ENCODE assay signal across 20 cellular contexts in the genomic region with DNA sequence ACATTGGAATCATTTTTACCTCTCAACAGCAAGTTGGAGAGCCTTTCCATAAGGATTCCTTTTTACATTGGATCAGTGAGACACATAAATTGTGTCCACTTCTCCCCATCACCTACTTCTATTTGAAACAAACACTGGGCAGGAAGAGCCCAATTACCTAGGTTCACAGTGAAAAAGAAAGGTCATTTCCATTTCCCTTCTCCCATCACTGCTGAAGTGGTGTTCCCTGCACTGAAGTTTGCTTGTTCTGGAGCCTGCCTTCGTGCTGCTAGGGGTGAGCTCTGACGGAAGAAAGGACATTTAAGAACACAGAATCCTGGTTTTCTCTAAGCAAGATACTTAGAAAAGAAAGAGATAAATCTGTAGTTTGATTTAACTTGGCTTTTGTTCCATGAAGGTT.
A peak's percentile ranks its signal among the peaks of the same experiment; 100 is the strongest.
DNase-seq lines count a peak whose midpoint lies in the region; ATAC-seq and TF ChIP-seq lines count a peak whose summit lies in the region.
"Had no signal": no experiment of that assay in that cellular context is flagged by ENCODE, and none has a peak within 500 bp of the region (broad histone marks: within the 10 kb centered on the region; RNA-seq: fewer than 3 reads in every experiment).

No MANE protein-coding gene starts in this region.

- H3K9ac ChIP-seq in neural cell (ENCODE audit: low read length), result peak overlapping the region; percentile 78

- TF ChIP-seq EP300 in neural cell (conservative IDR thresholded peaks at IDR 0.05; ENCODE audit: poor library complexity, severe bottlenecking), result no peak
- no peak for TF ChIP-seq EP300 in tibial nerve (IDR thresholded peaks at IDR 0.05)

- ATAC-seq in HG02763 (IDR thresholded peaks at IDR 0.05; ENCODE audit: unreplicated experiment) (no peak), GM21390 (IDR thresholded peaks at IDR 0.05; ENCODE audit: unreplicated experiment) (no peak)
- ATAC-seq: Panc1 had no signal

- no TSS peak for BruUV-seq in Caco-2 (replicated peaks; lab: Mats Ljungman, UMichigan)

- TF ChIP-seq CTCF in neural cell (IDR thresholded peaks at IDR 0.05; ENCODE audit: poor library complexity, severe bottlenecking) (no peak), Caco-2 (IDR thresholded peaks at IDR 0.05; ENCODE audit: insufficient read depth in 1 of 2, low read depth in 1 of 2, low read length in 1 of 2, severe bottlenecking in 1 of 2, unreplicated experiment in 1 of 2) (no peak), tibial nerve (IDR thresholded peaks at IDR 0.05) (no peak)

- DNase-seq in NCI-H146 (lab: John Stamatoyannopoulos, UW), result peak; percentile 90
- peak; percentile 69 for DNase-seq in NCI-H748 treated with DMSO at 0.1 percent for 48 hours (lab: John Stamatoyannopoulos, UW)
- peak in 1 of 61 donors; percentile 0 for DNase-seq in caudate nucleus (lab: John Stamatoyannopoulos, UW)
- no peak for DNase-seq in Caco-2
- DNase-seq in tibial nerve (ENCODE audit: low spot score in 2 of 2), result no peak
- DNase-seq: CD8-positive, alpha-beta memory T cell; DMS79; KBM-7; MM.1S; NCI-H1048; NCI-H1417 treated with DMSO at 0.1 percent for 48 hours; NCI-H1930; NCI-H345; NCI-H524 treated with DMSO at 0.1 percent for 48 hours had no signal

- H3K27ac Mint-ChIP-seq in Caco-2 (ENCODE audit: unreplicated experiment), result no peak overlapping the region
- H3K27ac Mint-ChIP-seq: CD8-positive, alpha-beta memory T cell had no signal

- H3K4me1 ChIP-seq in Caco-2 (no peaks in the 10 kb centered on the region), tibial nerve (no peaks in the 10 kb centered on the region)
- H3K4me1 ChIP-seq: HAP-1 had no signal

- H3F3A ChIP-seq in neural cell (ENCODE audit: insufficient read depth, low read length, poor library complexity, severe bottlenecking), result peaks cover 15% of the 10 kb centered on the region

- H3K79me2 ChIP-seq in neural cell (replicated peaks; ENCODE audit: insufficient read depth, low read length), result no peaks in the 10 kb centered on the region

- H3K27me3 Mint-ChIP-seq in Caco-2 (ENCODE audit: insufficient read depth, unreplicated experiment), result peaks cover 3% of the 10 kb centered on the region
- H3K27me3 Mint-ChIP-seq: CD8-positive, alpha-beta memory T cell had no signal

- H4K20me1 ChIP-seq in neural cell (ENCODE audit: insufficient read depth), result no peaks in the 10 kb centered on the region

- H2AFZ ChIP-seq in neural cell (ENCODE audit: low read depth, low read length), result peak overlapping the region; percentile 18

- TF ChIP-seq POLR2A in tibial nerve (IDR thresholded peaks at IDR 0.05), result no peak

- no peak overlapping the region for H3K4me3 Mint-ChIP-seq in Caco-2 (ENCODE audit: unreplicated experiment)
- H3K4me3 Mint-ChIP-seq: CD8-positive, alpha-beta memory T cell had no signal

- H3K36me3 ChIP-seq in neural cell (ENCODE audit: insufficient read depth, low read length) (no peaks in the 10 kb centered on the region), Caco-2 (ENCODE audit: control insufficient read depth, insufficient read depth, low read length) (no peaks in the 10 kb centered on the region), tibial nerve (no peaks in the 10 kb centered on the region)
- H3K36me3 ChIP-seq: HAP-1 had no signal

- CTCF ChIA-PET in Caco-2 (lab: Charles Lee), result no interaction called here

- H3K9me3 ChIP-seq in neural cell (ENCODE audit: low read length) (no peaks in the 10 kb centered on the region), Caco-2 (no peaks in the 10 kb centered on the region), tibial nerve (no peaks in the 10 kb centered on the region)
- H3K9me3 ChIP-seq: HAP-1 had no signal

- no peaks in the 10 kb centered on the region for H3K4me1 Mint-ChIP-seq in Caco-2 (ENCODE audit: low read depth, unreplicated experiment)
- H3K4me1 Mint-ChIP-seq: CD8-positive, alpha-beta memory T cell had no signal

- H3K4me3 ChIP-seq in neural cell (ENCODE audit: low read length) (peak overlapping the region; percentile 57), Caco-2 (ENCODE audit: low read depth, low read length) (no peak overlapping the region), tibial nerve (no peak overlapping the region)
- H3K4me3 ChIP-seq: HAP-1 had no signal

- peak overlapping the region; percentile 72 for H3K27ac ChIP-seq in caudate nucleus (ENCODE audit: low read depth, low read length)
- H3K27ac ChIP-seq in neural cell (ENCODE audit: low read length), result peak overlapping the region; percentile 100
- no peak overlapping the region for H3K27ac ChIP-seq in tibial nerve
- H3K27ac ChIP-seq: C4-2B had no signal

- intact Hi-C loops in Caco-2 (cut with micrococcal nuclease; ENCODE audit: unreplicated experiment), result no loop called here

- peak overlapping the region; percentile 99 for H3K4me2 ChIP-seq in neural cell (ENCODE audit: low read length)

- H3K9me3 Mint-ChIP-seq in Caco-2 (ENCODE audit: unreplicated experiment), result no peaks in the 10 kb centered on the region
- H3K9me3 Mint-ChIP-seq: CD8-positive, alpha-beta memory T cell had no signal

- no peak for TF ChIP-seq RAD21 in neural cell (conservative IDR thresholded peaks at IDR 0.05)

- H3K36me3 Mint-ChIP-seq in Caco-2 (ENCODE audit: insufficient read depth, unreplicated experiment), result no peaks in the 10 kb centered on the region

- no peaks in the 10 kb centered on the region for H3K27me3 ChIP-seq in neural cell (ENCODE audit: insufficient read depth, low read depth, low read length)
- H3K27me3 ChIP-seq in Caco-2 (replicated peaks; ENCODE audit: control insufficient read depth, insufficient read depth, low read length), result no peaks in the 10 kb centered on the region
- H3K27me3 ChIP-seq in tibial nerve, result no peaks in the 10 kb centered on the region

- POLR2A ChIA-PET in Caco-2 (lab: Charles Lee), result no interaction called here

- H3K9me2 ChIP-seq in neural cell (ENCODE audit: insufficient read depth, low read length), result no peaks in the 10 kb centered on the region

- 53 to 67% methylated on average over 2 of the region's 2 CpGs for WGBS in tibial nerve, 2 donors

TF ChIP-seq in neural cell, 6 proteins besides CTCF, POLR2A, EP300 and RAD21:
- no peak for TF ChIP-seq EZH2 (IDR thresholded peaks at IDR 0.05; ENCODE audit: borderline replicate concordance, insufficient read depth, low read length, poor library complexity, severe bottlenecking)
- TF ChIP-seq TAF1 (IDR thresholded peaks at IDR 0.05; ENCODE audit: low read depth), result no peak
- no peak for TF ChIP-seq MXI1 (conservative IDR thresholded peaks at IDR 0.05; ENCODE audit: poor library complexity, severe bottlenecking)
- no peak for TF ChIP-seq POLR2AphosphoS5 (IDR thresholded peaks at IDR 0.05)
- TF ChIP-seq SMC3 (conservative IDR thresholded peaks at IDR 0.05; ENCODE audit: poor library complexity), result no peak
- TF ChIP-seq, protein P1, sequence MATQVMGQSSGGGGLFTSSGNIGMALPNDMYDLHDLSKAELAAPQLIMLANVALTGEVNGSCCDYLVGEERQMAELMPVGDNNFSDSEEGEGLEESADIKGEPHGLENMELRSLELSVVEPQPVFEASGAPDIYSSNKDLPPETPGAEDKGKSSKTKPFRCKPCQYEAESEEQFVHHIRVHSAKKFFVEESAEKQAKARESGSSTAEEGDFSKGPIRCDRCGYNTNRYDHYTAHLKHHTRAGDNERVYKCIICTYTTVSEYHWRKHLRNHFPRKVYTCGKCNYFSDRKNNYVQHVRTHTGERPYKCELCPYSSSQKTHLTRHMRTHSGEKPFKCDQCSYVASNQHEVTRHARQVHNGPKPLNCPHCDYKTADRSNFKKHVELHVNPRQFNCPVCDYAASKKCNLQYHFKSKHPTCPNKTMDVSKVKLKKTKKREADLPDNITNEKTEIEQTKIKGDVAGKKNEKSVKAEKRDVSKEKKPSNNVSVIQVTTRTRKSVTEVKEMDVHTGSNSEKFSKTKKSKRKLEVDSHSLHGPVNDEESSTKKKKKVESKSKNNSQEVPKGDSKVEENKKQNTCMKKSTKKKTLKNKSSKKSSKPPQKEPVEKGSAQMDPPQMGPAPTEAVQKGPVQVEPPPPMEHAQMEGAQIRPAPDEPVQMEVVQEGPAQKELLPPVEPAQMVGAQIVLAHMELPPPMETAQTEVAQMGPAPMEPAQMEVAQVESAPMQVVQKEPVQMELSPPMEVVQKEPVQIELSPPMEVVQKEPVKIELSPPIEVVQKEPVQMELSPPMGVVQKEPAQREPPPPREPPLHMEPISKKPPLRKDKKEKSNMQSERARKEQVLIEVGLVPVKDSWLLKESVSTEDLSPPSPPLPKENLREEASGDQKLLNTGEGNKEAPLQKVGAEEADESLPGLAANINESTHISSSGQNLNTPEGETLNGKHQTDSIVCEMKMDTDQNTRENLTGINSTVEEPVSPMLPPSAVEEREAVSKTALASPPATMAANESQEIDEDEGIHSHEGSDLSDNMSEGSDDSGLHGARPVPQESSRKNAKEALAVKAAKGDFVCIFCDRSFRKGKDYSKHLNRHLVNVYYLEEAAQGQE (IDR thresholded peaks at IDR 0.05; ENCODE audit: borderline replicate concordance), result no peak

Comparison
In these comparisons a context has a peak if more than half of its experiments do, and no peak if none do; other contexts are left out.
1. DNase-seq: peak in NCI-H146 (single experiment) and NCI-H748 treated with DMSO at 0.1 percent for 48 hours (single experiment); none in Caco-2 (0 of 2) and tibial nerve (0 of 2).
2. H3K27ac ChIP-seq: peak in caudate nucleus (single experiment) and neural cell (single experiment); none in tibial nerve (0 of 4).